1 cellular context compared by ENCODE assay signal in genomic region chr3:45038096-45038455, GRCh38.
TF ChIP-seq lines count a peak whose summit lies in the region.

No MANE protein-coding gene starts in this region.

TF ChIP-seq in IMR-90, 13 proteins besides CTCF, POLR2A, EP300 and RAD21 (continued from another document):
- TF ChIP-seq FOS (IDR thresholded peaks at IDR 0.05; ENCODE audit: low read depth, low read length): no peak
- TF ChIP-seq ELK1 (IDR thresholded peaks at IDR 0.05; ENCODE audit: borderline replicate concordance, low read depth, low read length): no peak
- no peak for TF ChIP-seq CEBPB (IDR thresholded peaks at IDR 0.05; ENCODE audit: low read depth, low read length)
- TF ChIP-seq RCOR1 (IDR thresholded peaks at IDR 0.05; ENCODE audit: insufficient replicate concordance, low read length): no peak
- TF ChIP-seq MXI1 (IDR thresholded peaks at IDR 0.05; ENCODE audit: borderline replicate concordance, low read depth, low read length): no peak
